ENCODE assay signal across 10 cellular contexts in genomic region chr9:109934499-109935214, GRCh38.
A peak's percentile ranks its signal among the peaks of the same experiment; 100 is the strongest.
DNase-seq lines count a peak whose midpoint lies in the region; ATAC-seq lines count a peak whose summit lies in the region.
"Had no signal": no experiment of that assay in that cellular context is flagged by ENCODE, and none has a peak within 500 bp of the region (broad histone marks: within the 10 kb centered on the region; RNA-seq: fewer than 3 reads in every experiment).

No MANE protein-coding gene starts in this region.

- H3K27me3 ChIP-seq in CD4-positive, alpha-beta memory T cell (ENCODE audit: insufficient read depth, low read length) = no peaks in the 10 kb centered on the region

- CTCF ChIA-PET in activated naive CD4-positive, alpha-beta T cell treated with anti-CD3 and anti-CD28 coated beads, Interleukin-2, amount 10 ng/mL, durations not matched to agents 7 days and 5 days (lab: Charles Lee) = interaction anchor here (1.0 to 1.6 kb wide), 5 partner anchors 16 to 36 kb away, joined by 3 to 7 read pairs (median 4); no protein-coding TSS in a partner anchor
- CTCF ChIA-PET in CD4-positive, alpha-beta memory T cell (lab: Charles Lee; ENCODE audit: partially characterized antibody) = interaction anchor here (0.8 to 1.0 kb wide), 2 partner anchors 31 to 249 kb away, joined by 3 read pairs; no protein-coding TSS in a partner anchor

- H3K27ac ChIP-seq in mesodermal cell (ENCODE audit: low read depth, low read length, severe bottlenecking) = peak overlapping the region; percentile 74
- no peak overlapping the region for H3K27ac ChIP-seq in CD4-positive, alpha-beta memory T cell (ENCODE audit: low read depth, low read length)

- H3K36me3 ChIP-seq in mesodermal cell (ENCODE audit: control insufficient read depth, insufficient read depth, low read length) = peaks cover 7% of the 10 kb centered on the region
- H3K36me3 ChIP-seq in CD4-positive, alpha-beta memory T cell (ENCODE audit: insufficient read depth, low read length) = no peaks in the 10 kb centered on the region
- H3K36me3 ChIP-seq: HAP-1 had no signal

- H3K9me3 Mint-ChIP-seq in activated naive CD4-positive, alpha-beta T cell treated with anti-CD3 and anti-CD28 coated beads, Interleukin-2, amount 10 ng/mL, durations not matched to agents 7 days and 5 days = no peaks in the 10 kb centered on the region
- peaks cover 0 to 1% (median 0%) of the 10 kb centered on the region in 8 donors for H3K9me3 Mint-ChIP-seq in CD4-positive, alpha-beta memory T cell
- H3K9me3 Mint-ChIP-seq: naive thymus-derived CD8-positive, alpha-beta T cell had no signal

- no peak overlapping the region for H3K4me3 Mint-ChIP-seq in activated naive CD4-positive, alpha-beta T cell treated with anti-CD3 and anti-CD28 coated beads, Interleukin-2, amount 10 ng/mL, durations not matched to agents 7 days and 5 days
- no peak overlapping the region for H3K4me3 Mint-ChIP-seq in CD4-positive, alpha-beta memory T cell
- H3K4me3 Mint-ChIP-seq: naive thymus-derived CD8-positive, alpha-beta T cell had no signal

- H3K4me1 Mint-ChIP-seq in activated naive CD4-positive, alpha-beta T cell treated with anti-CD3 and anti-CD28 coated beads, Interleukin-2, amount 10 ng/mL, durations not matched to agents 7 days and 5 days = peaks cover 34% of the 10 kb centered on the region
- H3K4me1 Mint-ChIP-seq in CD4-positive, alpha-beta memory T cell = peaks cover 5 to 12% (median 9%) of the 10 kb centered on the region in 4 donors

- intact Hi-C loops in CD4-positive, alpha-beta memory T cell (cut with micrococcal nuclease) = no loop called here

- no peaks in the 10 kb centered on the region for H3K36me3 Mint-ChIP-seq in activated naive CD4-positive, alpha-beta T cell treated with anti-CD3 and anti-CD28 coated beads, Interleukin-2, amount 10 ng/mL, durations not matched to agents 7 days and 5 days
- no peaks in the 10 kb centered on the region for H3K36me3 Mint-ChIP-seq in CD4-positive, alpha-beta memory T cell
- H3K36me3 Mint-ChIP-seq: naive thymus-derived CD8-positive, alpha-beta T cell had no signal

- H3K9me3 ChIP-seq in mesodermal cell (ENCODE audit: control insufficient read depth, low read length) = no peaks in the 10 kb centered on the region
- no peaks in the 10 kb centered on the region for H3K9me3 ChIP-seq in CD4-positive, alpha-beta memory T cell (ENCODE audit: control insufficient read depth in 1 of 2, low read length in 2 of 2)
- H3K9me3 ChIP-seq: HAP-1 had no signal

- WGBS in mesodermal cell (ENCODE audit: insufficient coverage in 2 of 2), 2 experiments = 95 to 96% methylated on average over 3 to 6 of the region's 9 CpGs

- peaks cover 4% of the 10 kb centered on the region for H3K27me3 Mint-ChIP-seq in activated naive CD4-positive, alpha-beta T cell treated with anti-CD3 and anti-CD28 coated beads, Interleukin-2, amount 10 ng/mL, durations not matched to agents 7 days and 5 days
- peaks cover 2 to 10% of the 10 kb centered on the region in 2 donors for H3K27me3 Mint-ChIP-seq in CD4-positive, alpha-beta memory T cell

- peak; percentile 76 for ATAC-seq in GM18502 (IDR thresholded peaks at IDR 0.05; ENCODE audit: poor library complexity, unreplicated experiment)
- peak; percentile 67 for ATAC-seq in HG02870 (IDR thresholded peaks at IDR 0.05; ENCODE audit: unreplicated experiment)

- peaks cover 17% of the 10 kb centered on the region for H3K4me1 ChIP-seq in mesodermal cell (ENCODE audit: control insufficient read depth, insufficient read depth, low read length, poor library complexity, severe bottlenecking)
- H3K4me1 ChIP-seq in CD4-positive, alpha-beta memory T cell (ENCODE audit: insufficient read depth, low read length) = peaks cover 7% of the 10 kb centered on the region
- H3K4me1 ChIP-seq: HAP-1 had no signal

- no peak overlapping the region for H3K4me3 ChIP-seq in mesodermal cell (ENCODE audit: extremely low read depth, insufficient read depth, low read length, poor library complexity, severe bottlenecking)
- no peak overlapping the region for H3K4me3 ChIP-seq in CD4-positive, alpha-beta memory T cell (ENCODE audit: low read length in 2 of 2)
- H3K4me3 ChIP-seq: HAP-1 had no signal

- peak overlapping the region; percentile 12 for H3K27ac Mint-ChIP-seq in activated naive CD4-positive, alpha-beta T cell treated with anti-CD3 and anti-CD28 coated beads, Interleukin-2, amount 10 ng/mL, durations not matched to agents 7 days and 5 days
- no peak overlapping the region for H3K27ac Mint-ChIP-seq in CD4-positive, alpha-beta memory T cell

- POLR2A ChIA-PET in CD4-positive, alpha-beta memory T cell (lab: Charles Lee; ENCODE audit: partially characterized antibody) = no interaction called here

- DNase-seq in activated naive CD4-positive, alpha-beta T cell treated with anti-CD3 and anti-CD28 coated beads, Interleukin-2, amount 10 ng/mL, durations not matched to agents 7 days and 5 days = no peak
- no peak for DNase-seq in CD4-positive, alpha-beta memory T cell
- DNase-seq in T-helper 9 cell (no peak), A172 (ENCODE audit: low spot score) (no peak)
- DNase-seq: naive thymus-derived CD8-positive, alpha-beta T cell; NCI-H1048 had no signal
